ENCODE assay signal across 17 cellular contexts in the genomic region with DNA sequence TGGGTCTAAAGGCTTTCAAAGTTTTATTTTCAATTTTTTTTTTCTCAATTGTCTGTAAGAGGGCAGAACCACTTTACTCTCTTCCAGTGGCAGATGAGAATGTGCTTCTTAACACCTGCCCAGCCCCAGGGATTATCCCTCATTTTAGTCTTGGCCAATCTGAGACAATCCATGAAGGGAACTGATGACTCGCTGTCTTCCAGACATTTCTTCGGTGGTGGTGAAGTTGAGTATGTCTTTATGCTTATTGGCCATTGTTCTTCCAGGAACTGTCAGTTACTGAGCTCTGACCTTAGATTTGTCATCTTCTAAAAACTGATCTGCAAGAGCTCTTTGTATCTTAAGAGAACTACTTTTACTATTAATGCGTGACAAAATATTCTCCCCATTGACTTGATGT.
A peak's percentile ranks its signal among the peaks of the same experiment; 100 is the strongest.
DNase-seq lines count a peak whose midpoint lies in the region; ATAC-seq, FAIRE-seq and TF ChIP-seq lines count a peak whose summit lies in the region.
"Had no signal": no experiment of that assay in that cellular context is flagged by ENCODE, and none has a peak within 500 bp of the region (broad histone marks: within the 10 kb centered on the region; RNA-seq: fewer than 3 reads in every experiment).

No MANE protein-coding gene starts in this region.

- no peak for TF ChIP-seq RAD21 in A549 (conservative IDR thresholded peaks at IDR 0.05 in 1 of 2, IDR thresholded peaks at IDR 0.05 in 1 of 2)

- peak overlapping the region in 1 of 2 experiments; percentile 40; a peak in 3 of 6 replicates for H3K27ac ChIP-seq in A549
- H3K27ac ChIP-seq in foreskin keratinocyte = no peak overlapping the region
- H3K27ac ChIP-seq in Peyer's patch = no peak overlapping the region
- no peak overlapping the region for H3K27ac ChIP-seq in CD4-positive, alpha-beta memory T cell (ENCODE audit: low read depth, low read length)
- no peak overlapping the region for H3K27ac ChIP-seq in PC-3 (ENCODE audit: low read length)
- H3K27ac ChIP-seq: BLaER1 treated with 17β-estradiol and CSF1 and Interleukin-3, amounts not matched to agents 10 nM and 100 nM had no signal

- CTCF ChIA-PET in A549 (lab: Yijun Ruan, JAX) = interaction anchor here (0.6 to 1.6 kb wide), 4 partner anchors 9 to 392 kb away, joined by 3 to 6 read pairs (median 4); no protein-coding TSS in a partner anchor
- CTCF ChIA-PET in CD4-positive, alpha-beta memory T cell (lab: Charles Lee; ENCODE audit: partially characterized antibody) = interaction anchor here (1.4 kb wide), 1 partner anchor 32 kb away, joined by 4 read pairs; no protein-coding TSS in a partner anchor
- CTCF ChIA-PET in PC-3 (lab: Charles Lee) = no interaction called here

- H3K4me3 ChIP-seq in A549 = no peak overlapping the region
- no peak overlapping the region for H3K4me3 ChIP-seq in bronchial epithelial cell (ENCODE audit: low read depth, low read length)
- no peak overlapping the region for H3K4me3 ChIP-seq in Peyer's patch
- H3K4me3 ChIP-seq in CD4-positive, alpha-beta memory T cell (ENCODE audit: low read length in 2 of 2) = no peak overlapping the region
- H3K4me3 ChIP-seq in PC-3 (ENCODE audit: low read length) = no peak overlapping the region
- H3K4me3 ChIP-seq: BLaER1 treated with 17β-estradiol and CSF1 and Interleukin-3, amounts not matched to agents 10 nM and 100 nM had no signal

- H2AFZ ChIP-seq in PC-3 (ENCODE audit: low read length) = no peak overlapping the region

- intact Hi-C loops in CD4-positive, alpha-beta memory T cell (cut with micrococcal nuclease) = no loop called here
- intact Hi-C loops in PC-3 (cut with micrococcal nuclease) = no loop called here

- H3K27me3 ChIP-seq in bronchial epithelial cell (ENCODE audit: control insufficient read depth, insufficient read depth, low read length) = no peaks in the 10 kb centered on the region
- H3K27me3 ChIP-seq in foreskin keratinocyte = no peaks in the 10 kb centered on the region
- H3K27me3 ChIP-seq in Peyer's patch = no peaks in the 10 kb centered on the region
- H3K27me3 ChIP-seq in CD4-positive, alpha-beta memory T cell (ENCODE audit: insufficient read depth, low read length) = no peaks in the 10 kb centered on the region
- no peaks in the 10 kb centered on the region for H3K27me3 ChIP-seq in PC-3 (ENCODE audit: low read length)

- no peaks in the 10 kb centered on the region for H3K36me3 Mint-ChIP-seq in CD4-positive, alpha-beta memory T cell

- peaks cover 0 to 7% (median 0%) of the 10 kb centered on the region in 8 donors for H3K9me3 Mint-ChIP-seq in CD4-positive, alpha-beta memory T cell

- no peak overlapping the region for H3K27ac Mint-ChIP-seq in CD4-positive, alpha-beta memory T cell
- H3K27ac Mint-ChIP-seq: HFFc6 had no signal

- FAIRE-seq in A549 (lab: Jason Lieb, UNC) (peak; percentile 65), bronchial epithelial cell (lab: Jason Lieb, UNC) (peak; percentile 7)
- FAIRE-seq: A204.1, H54, RCC 7860 had no signal

- H4K20me1 ChIP-seq in PC-3 (ENCODE audit: low read length) = no peaks in the 10 kb centered on the region

- WGBS in A549 (ENCODE audit: missing lambda C conversion rate) = 83% methylated on average over 3 of the region's 3 CpGs

- H3K4me2 ChIP-seq in A549 (no peak overlapping the region), PC-3 (ENCODE audit: low read length) (no peak overlapping the region)
- H3K4me2 ChIP-seq: BLaER1 treated with 17β-estradiol and CSF1 and Interleukin-3, amounts not matched to agents 10 nM and 100 nM had no signal

- no peak for TF ChIP-seq EP300 in A549 (IDR thresholded peaks at IDR 0.05)

- no peaks in the 10 kb centered on the region for H3F3A ChIP-seq in PC-3 (ENCODE audit: low read length, unreplicated experiment)

- no peaks in the 10 kb centered on the region for H3K4me1 Mint-ChIP-seq in CD4-positive, alpha-beta memory T cell

- H3K4me1 ChIP-seq in A549 (peaks cover 38% of the 10 kb centered on the region), foreskin keratinocyte (peaks cover 11% of the 10 kb centered on the region), Peyer's patch (peaks cover 0 to 11% (median 0%) of the 10 kb centered on the region in 4 donors), PC-3 (ENCODE audit: insufficient read depth, low read length) (peaks cover 38% of the 10 kb centered on the region)
- H3K4me1 ChIP-seq in CD4-positive, alpha-beta memory T cell (ENCODE audit: insufficient read depth, low read length) = no peaks in the 10 kb centered on the region

- ATAC-seq in A549 (no peak), foreskin keratinocyte (peak; percentile 24), PC-3 (no peak)

- H3K36me3 ChIP-seq in bronchial epithelial cell (ENCODE audit: control insufficient read depth, insufficient read depth, low read length) (no peaks in the 10 kb centered on the region), Peyer's patch (no peaks in the 10 kb centered on the region), PC-3 (ENCODE audit: low read depth, low read length) (no peaks in the 10 kb centered on the region)
- no peaks in the 10 kb centered on the region for H3K36me3 ChIP-seq in CD4-positive, alpha-beta memory T cell (ENCODE audit: insufficient read depth, low read length)
- H3K36me3 ChIP-seq: BLaER1 treated with 17β-estradiol and CSF1 and Interleukin-3, amounts not matched to agents 10 nM and 100 nM had no signal

- DNase-seq in A549 (ENCODE audit: low read depth in 1 of 2, low spot score in 1 of 2) (no peak), LHCN-M2 (ENCODE audit: low read depth) (peak; percentile 68), bronchial epithelial cell (ENCODE audit: low read depth) (peak; percentile 56), foreskin keratinocyte (peak in 1 of 2 donors; percentile 47), ecto neural progenitor cell (ENCODE audit: low spot score) (no peak), Peyer's patch (no peak), PC-3 (no peak)
- no peak for DNase-seq in CD4-positive, alpha-beta memory T cell
- DNase-seq: DMS 273 treated with DMSO at 0.1 percent for 48 hours, HFFc6, NCI-H1105, NCI-H1694, SHP77 had no signal

- no peak overlapping the region for H3K4me3 Mint-ChIP-seq in CD4-positive, alpha-beta memory T cell
- H3K4me3 Mint-ChIP-seq: HFFc6 had no signal

- H3K9ac ChIP-seq in PC-3 (ENCODE audit: low read length) = no peak overlapping the region
- H3K9ac ChIP-seq: BLaER1 treated with 17β-estradiol and CSF1 and Interleukin-3, amounts not matched to agents 10 nM and 100 nM had no signal

- no peaks in the 10 kb centered on the region for H3K9me2 ChIP-seq in PC-3 (replicated peaks; ENCODE audit: low read length)

- TF ChIP-seq CTCF in A549 (IDR thresholded peaks at IDR 0.05) = no peak
- TF ChIP-seq CTCF in bronchial epithelial cell (IDR thresholded peaks at IDR 0.05; ENCODE audit: insufficient read depth, low read length, severe bottlenecking) = no peak
- TF ChIP-seq CTCF in foreskin keratinocyte (conservative IDR thresholded peaks at IDR 0.05) = no peak
- no peak for TF ChIP-seq CTCF in Peyer's patch (IDR thresholded peaks at IDR 0.05)
- TF ChIP-seq CTCF in PC-3 (conservative IDR thresholded peaks at IDR 0.05; ENCODE audit: low read depth, low read length) = no peak

- TF ChIP-seq POLR2A in A549 (IDR thresholded peaks at IDR 0.05; ENCODE audit: low read length) (no peak), Peyer's patch (IDR thresholded peaks at IDR 0.05) (no peak)

- H3K79me2 ChIP-seq in PC-3 (ENCODE audit: low read length) = no peaks in the 10 kb centered on the region

- no TSS peak for BruUV-seq in PC-3 (replicated peaks; lab: Mats Ljungman, UMichigan)

- POLR2A ChIA-PET in A549 (lab: Yijun Ruan, JAX) = no interaction called here
- POLR2A ChIA-PET in CD4-positive, alpha-beta memory T cell (lab: Charles Lee; ENCODE audit: partially characterized antibody) = no interaction called here
- POLR2A ChIA-PET in PC-3 (lab: Charles Lee; ENCODE audit: unreplicated experiment) = no interaction called here

- H3K9me3 ChIP-seq in A549 (no peaks in the 10 kb centered on the region), Peyer's patch (no peaks in the 10 kb centered on the region), PC-3 (ENCODE audit: low read length) (no peaks in the 10 kb centered on the region)
- no peaks in the 10 kb centered on the region for H3K9me3 ChIP-seq in CD4-positive, alpha-beta memory T cell (ENCODE audit: control insufficient read depth in 1 of 2, low read length in 2 of 2)

- H3K27me3 Mint-ChIP-seq in CD4-positive, alpha-beta memory T cell = peaks cover 3 to 6% of the 10 kb centered on the region in 2 donors

TF ChIP-seq in A549, 52 proteins besides CTCF, POLR2A, EP300 and RAD21 (continues in another document):
- TF ChIP-seq KDM1A (IDR thresholded peaks at IDR 0.05; ENCODE audit: low read depth) = no peak
- TF ChIP-seq, protein P1, sequence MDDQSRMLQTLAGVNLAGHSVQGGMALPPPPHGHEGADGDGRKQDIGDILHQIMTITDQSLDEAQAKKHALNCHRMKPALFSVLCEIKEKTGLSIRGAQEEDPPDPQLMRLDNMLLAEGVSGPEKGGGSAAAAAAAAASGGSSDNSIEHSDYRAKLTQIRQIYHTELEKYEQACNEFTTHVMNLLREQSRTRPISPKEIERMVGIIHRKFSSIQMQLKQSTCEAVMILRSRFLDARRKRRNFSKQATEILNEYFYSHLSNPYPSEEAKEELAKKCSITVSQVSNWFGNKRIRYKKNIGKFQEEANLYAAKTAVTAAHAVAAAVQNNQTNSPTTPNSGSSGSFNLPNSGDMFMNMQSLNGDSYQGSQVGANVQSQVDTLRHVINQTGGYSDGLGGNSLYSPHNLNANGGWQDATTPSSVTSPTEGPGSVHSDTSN (IDR thresholded peaks at IDR 0.05) = no peak
- TF ChIP-seq REST (IDR thresholded peaks at IDR 0.05) = no peak

Comparison
In these comparisons a context has a peak if more than half of its experiments do, and no peak if none do; other contexts are left out.
1. DNase-seq: peak in LHCN-M2 (single experiment) and bronchial epithelial cell (single experiment); none in A549 (0 of 2), ecto neural progenitor cell (single experiment), Peyer's patch (0 of 3), CD4-positive, alpha-beta memory T cell (0 of 5) and PC-3 (single experiment).